ENCODE assay signal across 22 cellular contexts in genomic region chr19:46727757-46728156, GRCh38. TPM values are rescaled to one million over a fixed set of nuclear protein-coding genes. Genes with fewer than 3 reads are reported as not detected.
DNase-seq lines count a peak whose midpoint lies in the region; ATAC-seq, FAIRE-seq and TF ChIP-seq lines count a peak whose summit lies in the region.
"Had no signal": no experiment of that assay in that cellular context is flagged by ENCODE, and none has a peak within 500 bp of the region (broad histone marks: within the 10 kb centered on the region; RNA-seq: fewer than 3 reads in every experiment).

No MANE protein-coding gene starts in this region.

- dilution Hi-C loops in endothelial cell of umbilical vein (cut with MboI; ENCODE audit: extremely low pct_ligation_motif_present, low sequenced_read_pairs) = no loop called here

- H4K20me1 ChIP-seq in endothelial cell of umbilical vein (replicated peaks; ENCODE audit: control insufficient read depth, extremely low read depth, insufficient read depth, low read length) = no peaks in the 10 kb centered on the region
- peaks cover 50% of the 10 kb centered on the region for H4K20me1 ChIP-seq in Karpas-422 (ENCODE audit: insufficient read depth, low read depth, low read length)

- CTCF ChIA-PET in endothelial cell of umbilical vein (lab: Charles Lee) = interaction anchor here (1.0 to 5.8 kb wide), 16 partner anchors 10 to 198 kb away, joined by 3 to 95 read pairs (median 8); partner anchors contain the start of genes DACT3 and PRKD2
- CTCF ChIA-PET in HEK293T (lab: Yijun Ruan, JAX) = interaction anchor here (0.5 to 1.8 kb wide), 4 partner anchors 11 to 381 kb away, joined by 3 to 9 read pairs (median 4); no protein-coding TSS in a partner anchor

- peak overlapping the region in 4 of 10 donors; percentile 20 to 38 (median 29) for H3K4me3 ChIP-seq in heart right ventricle
- no peak overlapping the region for H3K4me3 ChIP-seq in endothelial cell of umbilical vein (replicated peaks in 1 of 3; ENCODE audit: insufficient read depth in 1 of 3, low read depth in 1 of 3, low read length in 3 of 3)
- H3K4me3 ChIP-seq in psoas muscle = peak overlapping the region; percentile 15
- H3K4me3 ChIP-seq in Karpas-422 (ENCODE audit: low read length) = no peak overlapping the region
- H3K4me3 ChIP-seq: prostate gland had no signal

- peaks cover 6 to 100% (median 87%) of the 10 kb centered on the region in 9 donors for H3K36me3 ChIP-seq in heart right ventricle
- H3K36me3 ChIP-seq in endothelial cell of umbilical vein (ENCODE audit: control insufficient read depth in 2 of 2, extremely low read depth in 1 of 2, insufficient read depth in 2 of 2, low read length in 2 of 2) = peaks cover 12 to 48% of the 10 kb centered on the region in 2 experiments
- H3K36me3 ChIP-seq in psoas muscle (ENCODE audit: insufficient read depth in 1 of 2, low read depth in 1 of 2) = peaks cover 4 to 100% of the 10 kb centered on the region in 2 donors
- H3K36me3 ChIP-seq in Karpas-422 (ENCODE audit: insufficient read depth, low read length) = peaks cover 20% of the 10 kb centered on the region

- no peak for DNase-seq in heart right ventricle
- no peak for DNase-seq in cardiac septum (ENCODE audit: low spot score)
- no peak for DNase-seq in endothelial cell of umbilical vein (ENCODE audit: low read depth, low spot score)
- peak in 1 of 2 donors; percentile 50 for DNase-seq in psoas muscle
- DNase-seq in HEK293T (ENCODE audit: extremely low spot score) = no peak
- no peak for DNase-seq in stimulated activated CD4-positive, alpha-beta T cell treated with anti-CD3 and anti-CD28 coated beads, Interleukin-2, amount 100 ng/mL, for 48 hours
- DNase-seq in Karpas-422 = no peak
- DNase-seq: DMS153; foreskin fibroblast; GF-D8; KBM-7; NCI-H1694 treated with DMSO at 0.1 percent for 48 hours; NCI-H526 treated with DMSO at 0.1 percent for 48 hours; nephron progenitor cell; SHP77 treated with DMSO at 0.1 percent for 48 hours; stimulated activated CD4-positive, alpha-beta T cell treated with anti-CD3 and anti-CD28 coated beads, Interleukin-4, amount 100 ng/mL, for 4 hours; stimulated activated naive CD8-positive, alpha-beta T cell treated with anti-CD3 and anti-CD28 coated beads, Interleukin-15, amount 100 ng/mL, for 72 hours; T-cell had no signal

- no peak for TF ChIP-seq POLR2A in endothelial cell of umbilical vein (IDR thresholded peaks at IDR 0.05; ENCODE audit: low read depth, low read length)

- no peaks in the 10 kb centered on the region for H3K9me2 ChIP-seq in Karpas-422 (replicated peaks; ENCODE audit: insufficient read depth, low read length)

- H2AFZ ChIP-seq in endothelial cell of umbilical vein (ENCODE audit: low read depth, low read length) (no peak overlapping the region), Karpas-422 (ENCODE audit: low read length) (no peak overlapping the region)

- no peak for FAIRE-seq in endothelial cell of umbilical vein (lab: Jason Lieb, UNC)
- FAIRE-seq: bronchial epithelial cell, TTC549 had no signal

- H3K9me3 ChIP-seq in heart right ventricle = no peaks in the 10 kb centered on the region
- no peaks in the 10 kb centered on the region for H3K9me3 ChIP-seq in endothelial cell of umbilical vein (replicated peaks; ENCODE audit: control insufficient read depth, insufficient read depth, low read length)
- H3K9me3 ChIP-seq in psoas muscle = no peaks in the 10 kb centered on the region
- no peaks in the 10 kb centered on the region for H3K9me3 ChIP-seq in Karpas-422 (ENCODE audit: low read length)
- H3K9me3 ChIP-seq: prostate gland had no signal

- BruUV-seq in endothelial cell of umbilical vein (replicated peaks; lab: Mats Ljungman, UMichigan) = no TSS peak

- POLR2A ChIA-PET in endothelial cell of umbilical vein (lab: Charles Lee) (interaction anchor here (2.3 kb wide), 1 partner anchor 13 kb away, joined by 11 read pairs; no protein-coding TSS in a partner anchor), HEK293T (lab: Yijun Ruan, JAX) (no interaction called here)

- intact Hi-C loops in heart right ventricle (cut with DNase I) (loop anchor here in 7 of 10 donors (1.0 to 2.0 kb wide), 3 partner anchors 14 to 23 kb away; no protein-coding TSS in a partner anchor), cardiac septum (cut with DNase I) (no loop called here), endothelial cell of umbilical vein (cut with micrococcal nuclease) (loop anchor here (1.0 to 2.0 kb wide), 5 partner anchors 13 to 113 kb away; no protein-coding TSS in a partner anchor), psoas muscle (cut with DNase I) (loop anchor here in 1 of 2 donors (2.0 kb wide), 1 partner anchor 15 kb away; no protein-coding TSS in a partner anchor)

- peak overlapping the region in 9 of 10 donors; percentile 34 to 84 (median 77) for H3K27ac ChIP-seq in heart right ventricle
- H3K27ac ChIP-seq in endothelial cell of umbilical vein (ENCODE audit: insufficient read depth, low read depth, low read length) = peak overlapping the region; percentile 67
- H3K27ac ChIP-seq in psoas muscle = no peak overlapping the region
- H3K27ac ChIP-seq in Karpas-422 (ENCODE audit: low read length) = no peak overlapping the region

- 70 to 73% methylated on average over 11 of the region's 11 CpGs for WGBS in heart right ventricle, 2 donors
- WGBS in psoas muscle, 3 donors = 73 to 82% (median 82%) methylated on average over 10 to 11 of the region's 11 CpGs

- H3K79me2 ChIP-seq in endothelial cell of umbilical vein (ENCODE audit: control insufficient read depth, insufficient read depth, low read length) = peaks cover 29% of the 10 kb centered on the region
- peaks cover 19% of the 10 kb centered on the region for H3K79me2 ChIP-seq in Karpas-422 (ENCODE audit: low read length)

- no peaks in the 10 kb centered on the region for H3K9me1 ChIP-seq in endothelial cell of umbilical vein (replicated peaks; ENCODE audit: control insufficient read depth, extremely low read depth, insufficient read depth, low read length)

- TF ChIP-seq CTCF in heart right ventricle (IDR thresholded peaks at IDR 0.05) = no peak
- TF ChIP-seq CTCF in endothelial cell of umbilical vein (IDR thresholded peaks at IDR 0.05; ENCODE audit: extremely low read depth in 1 of 2, insufficient read depth in 1 of 2, low read depth in 1 of 2, low read length in 2 of 2) = no peak
- no peak for TF ChIP-seq CTCF in psoas muscle (IDR thresholded peaks at IDR 0.05)

- no peaks in the 10 kb centered on the region for H3K27me3 ChIP-seq in heart right ventricle
- H3K27me3 ChIP-seq in endothelial cell of umbilical vein (ENCODE audit: control insufficient read depth in 2 of 2, insufficient read depth in 2 of 2, low read length in 2 of 2) = no peaks in the 10 kb centered on the region
- no peaks in the 10 kb centered on the region for H3K27me3 ChIP-seq in psoas muscle (ENCODE audit: insufficient read depth in 3 of 3, low read length in 2 of 3)
- no peaks in the 10 kb centered on the region for H3K27me3 ChIP-seq in Karpas-422 (ENCODE audit: low read length)

- H3K4me1 ChIP-seq in heart right ventricle (peaks cover 9 to 60% (median 32%) of the 10 kb centered on the region in 9 donors), endothelial cell of umbilical vein (ENCODE audit: control insufficient read depth, extremely low read depth, insufficient read depth, low read length) (peaks cover 56% of the 10 kb centered on the region), psoas muscle (no peaks in the 10 kb centered on the region), Karpas-422 (ENCODE audit: low read length) (peaks cover 29% of the 10 kb centered on the region)
- H3K4me1 ChIP-seq: prostate gland had no signal

- ATAC-seq in heart right ventricle (peak in 1 of 8 donors; percentile 1), psoas muscle (peak in 1 of 4 donors; percentile 3), HG02763 (IDR thresholded peaks at IDR 0.05; ENCODE audit: unreplicated experiment) (no peak)
- ATAC-seq: stimulated activated naive CD8-positive, alpha-beta T cell treated with anti-CD3 and anti-CD28 coated beads, Interleukin-15, amount 100 ng/mL, for 72 hours had no signal

- H3K4me2 ChIP-seq in endothelial cell of umbilical vein (ENCODE audit: insufficient read depth, low read length) (no peak overlapping the region), Karpas-422 (ENCODE audit: low read depth, low read length, poor library complexity, severe bottlenecking) (no peak overlapping the region)

- H3K9ac ChIP-seq in endothelial cell of umbilical vein (replicated peaks; ENCODE audit: extremely low read depth, insufficient read depth, low read length) = no peak overlapping the region
- H3K9ac ChIP-seq in Karpas-422 (ENCODE audit: low read length) = no peak overlapping the region

RNA-seq across cellular contexts. Expression of gene PRKD2, which starts 10.8 kb away (rescaled TPM):
- total RNA-seq in heart right ventricle = 10 to 100 TPM; 11.7 to 22.7 (median 12.4) TPM
- 10 to 100 TPM; 15.9 to 19.5 TPM for polyA plus RNA-seq in heart right ventricle
- 13.3 TPM for total RNA-seq in cardiac septum
- 94.9 and 101 TPM in 2 replicates for total RNA-seq in endothelial cell of umbilical vein
- polyA plus RNA-seq in endothelial cell of umbilical vein = 40.4 and 42.4 TPM in 2 replicates
- 34.8 and 36.2 TPM in 2 replicates for polyA plus RNA-seq in endothelial cell of umbilical vein (2011; cell fraction: cytosol; rRNA removed)
- 69.1 and 74.5 TPM in 2 replicates for polyA plus RNA-seq in endothelial cell of umbilical vein (2011; cell fraction: nucleus; rRNA removed)
- 45.1 and 54.6 TPM in 2 replicates for polyA plus RNA-seq in endothelial cell of umbilical vein (2012)
- polyA minus RNA-seq in endothelial cell of umbilical vein = 43.7 and 55.6 TPM in 2 replicates
- polyA minus RNA-seq in endothelial cell of umbilical vein (2011; cell fraction: cytosol; rRNA and poly(A)+ RNA removed) = 10.0 TPM
- 22.5 and 33.7 TPM in 2 replicates for polyA minus RNA-seq in endothelial cell of umbilical vein (2011; cell fraction: nucleus; rRNA and poly(A)+ RNA removed)
- total RNA-seq in psoas muscle = 1 to 10 TPM; 6.3 to 9.1 (median 8.1) TPM
- polyA plus RNA-seq in psoas muscle = 1 to 10 TPM; 4.0 to 6.9 (median 4.8) TPM
- total RNA-seq in Karpas-422 (2014; rRNA removed; shearing (Covaris generic); ENCODE audit: low replicate concordance) = 20.0 and 34.6 TPM in 2 replicates

RNA-seq across cellular contexts. Expression of gene FKRP, which starts 18.1 kb away (rescaled TPM):
- 10 to 100 TPM; 14.6 to 22.8 (median 19.7) TPM for total RNA-seq in heart right ventricle
- 10 to 100 TPM; 13.0 to 20.3 TPM for polyA plus RNA-seq in heart right ventricle
- 24.2 TPM for total RNA-seq in cardiac septum
- total RNA-seq in endothelial cell of umbilical vein = 28.6 and 32.8 TPM in 2 replicates
- polyA plus RNA-seq in endothelial cell of umbilical vein = 31.5 and 33.5 TPM in 2 replicates
- 14.6 and 23.7 TPM in 2 replicates for polyA plus RNA-seq in endothelial cell of umbilical vein (2011; cell fraction: cytosol; rRNA removed)
- polyA plus RNA-seq in endothelial cell of umbilical vein (2011; cell fraction: nucleus; rRNA removed) = 49.9 and 63.7 TPM in 2 replicates
- polyA plus RNA-seq in endothelial cell of umbilical vein (2012) = 23.5 and 24.5 TPM in 2 replicates
- 15.9 and 23.2 TPM in 2 replicates for polyA minus RNA-seq in endothelial cell of umbilical vein
- 3.3 TPM for polyA minus RNA-seq in endothelial cell of umbilical vein (2011; cell fraction: cytosol; rRNA and poly(A)+ RNA removed)
- polyA minus RNA-seq in endothelial cell of umbilical vein (2011; cell fraction: nucleus; rRNA and poly(A)+ RNA removed) = 14.5 and 18.0 TPM in 2 replicates
- 10 to 100 TPM; 14.4 to 24.5 (median 20.3) TPM for total RNA-seq in psoas muscle
- polyA plus RNA-seq in psoas muscle = 10 to 100 TPM; 11.6 to 15.0 (median 13.1) TPM
- 14.6 and 18.4 TPM in 2 replicates for total RNA-seq in Karpas-422 (2014; rRNA removed; shearing (Covaris generic); ENCODE audit: low replicate concordance)

RNA-seq across cellular contexts. Expression of gene STRN4, which starts 18.5 kb away (rescaled TPM):
- total RNA-seq in heart right ventricle = 10 to 100 TPM; 43.3 to 56.1 (median 50.0) TPM
- 10 to 100 TPM; 50.4 to 63.3 TPM for polyA plus RNA-seq in heart right ventricle
- 54.2 TPM for total RNA-seq in cardiac septum
- 108 and 116 TPM in 2 replicates for total RNA-seq in endothelial cell of umbilical vein
- 144 and 179 TPM in 2 replicates for polyA plus RNA-seq in endothelial cell of umbilical vein
- polyA plus RNA-seq in endothelial cell of umbilical vein (2011; cell fraction: cytosol; rRNA removed) = 87.1 and 114 TPM in 2 replicates
- 179 and 227 TPM in 2 replicates for polyA plus RNA-seq in endothelial cell of umbilical vein (2011; cell fraction: nucleus; rRNA removed)
- polyA plus RNA-seq in endothelial cell of umbilical vein (2012) = 54.6 and 71.2 TPM in 2 replicates
- polyA minus RNA-seq in endothelial cell of umbilical vein = 86.7 and 114 TPM in 2 replicates
- polyA minus RNA-seq in endothelial cell of umbilical vein (2011; cell fraction: cytosol; rRNA and poly(A)+ RNA removed) = 31.5 TPM
- 65.9 and 118 TPM in 2 replicates for polyA minus RNA-seq in endothelial cell of umbilical vein (2011; cell fraction: nucleus; rRNA and poly(A)+ RNA removed)
- total RNA-seq in psoas muscle = 10 to 100 TPM; 28.6 to 72.3 (median 40.6) TPM
- 10 to 100 TPM; 45.2 to 53.9 (median 46.2) TPM for polyA plus RNA-seq in psoas muscle
- 37.5 and 55.2 TPM in 2 replicates for total RNA-seq in Karpas-422 (2014; rRNA removed; shearing (Covaris generic); ENCODE audit: low replicate concordance)

Comparison
In these comparisons a context has a peak if more than half of its experiments do, and no peak if none do; other contexts are left out.
1. H3K27ac ChIP-seq: peak in heart right ventricle (9 of 10) and endothelial cell of umbilical vein (single experiment); none in psoas muscle (single experiment) and Karpas-422 (single experiment).